ENCODE assay signal across 31 cellular contexts in genomic region chr13:111353508-111353907, GRCh38. TPM values are rescaled to one million over a fixed set of nuclear protein-coding genes. Genes with fewer than 3 reads are reported as not detected.
"Had no signal": no experiment of that assay in that cellular context is flagged by ENCODE, and none has a peak within 500 bp of the region (broad histone marks: within the 10 kb centered on the region; RNA-seq: fewer than 3 reads in every experiment).

No MANE protein-coding gene starts in this region.

- H3K36me3 Mint-ChIP-seq: stimulated activated effector memory CD8-positive, alpha-beta T cell treated with anti-CD3 and anti-CD28 coated beads, Interleukin-12 subunit alpha, Interleukin-12 subunit beta, amount 100 ng/mL, for 72 hours; type B pancreatic cell had no signal

- H3K27ac Mint-ChIP-seq: stimulated activated effector memory CD8-positive, alpha-beta T cell treated with anti-CD3 and anti-CD28 coated beads, Interleukin-12 subunit alpha, Interleukin-12 subunit beta, amount 100 ng/mL, for 72 hours; stimulated activated memory B cell treated with anti-CD40 and anti-IgM and Interleukin-4, amounts not matched to agents 10 μg/mL and 1 μg/mL and 100 μg/mL, for 72 hours; stimulated activated naive B cell treated with anti-CD40 and anti-IgM and Interleukin-4, amounts not matched to agents 10 μg/mL and 1 μg/mL and 100 μg/mL, for 72 hours; stimulated activated naive CD8-positive, alpha-beta T cell treated with anti-CD3 and anti-CD28 coated beads, Interleukin-15, amount 100 ng/mL, for 72 hours; stimulated activated naive CD8-positive, alpha-beta T cell treated with anti-CD3 and anti-CD28 coated beads, Interleukin-15, Interleukin-2, amounts not matched to agents 100 ng/mL and 50 ng/mL, for 24 hours; type B pancreatic cell had no signal

- H3K27me3 Mint-ChIP-seq: stimulated activated memory B cell treated with anti-CD40 and anti-IgM and Interleukin-4, amounts not matched to agents 10 μg/mL and 1 μg/mL and 100 μg/mL, for 72 hours; stimulated activated naive B cell treated with anti-CD40 and anti-IgM and Interleukin-4, amounts not matched to agents 10 μg/mL and 1 μg/mL and 100 μg/mL, for 72 hours; stimulated activated naive CD8-positive, alpha-beta T cell treated with anti-CD3 and anti-CD28 coated beads, Interleukin-15, amount 100 ng/mL, for 72 hours; stimulated activated naive CD8-positive, alpha-beta T cell treated with anti-CD3 and anti-CD28 coated beads, Interleukin-15, Interleukin-2, amounts not matched to agents 100 ng/mL and 50 ng/mL, for 24 hours had no signal

- H3K9me3 ChIP-seq: stomach, suprapubic skin, testis, thoracic aorta, thyroid gland, tibial artery, transverse colon, upper lobe of left lung, upper lobe of right lung, uterus had no signal

- H3K27ac ChIP-seq: stomach, suprapubic skin, testis, thoracic aorta, thyroid gland, tibial artery, tibial nerve, transverse colon, upper lobe of left lung, upper lobe of right lung, uterus had no signal

- H3K4me3 ChIP-seq: stomach, suprapubic skin, testis, thoracic aorta, thyroid gland, tibial artery, tibial nerve, transverse colon, upper lobe of left lung, upper lobe of right lung, uterus had no signal

- H3K4me1 Mint-ChIP-seq: stimulated activated effector memory CD8-positive, alpha-beta T cell treated with anti-CD3 and anti-CD28 coated beads, Interleukin-12 subunit alpha, Interleukin-12 subunit beta, amount 100 ng/mL, for 72 hours; stimulated activated memory B cell treated with anti-CD40 and anti-IgM and Interleukin-4, amounts not matched to agents 10 μg/mL and 1 μg/mL and 100 μg/mL, for 72 hours; stimulated activated naive B cell treated with anti-CD40 and anti-IgM and Interleukin-4, amounts not matched to agents 10 μg/mL and 1 μg/mL and 100 μg/mL, for 72 hours had no signal

- H3K4me3 Mint-ChIP-seq: stimulated activated effector memory CD8-positive, alpha-beta T cell treated with anti-CD3 and anti-CD28 coated beads, Interleukin-12 subunit alpha, Interleukin-12 subunit beta, amount 100 ng/mL, for 72 hours; stimulated activated memory B cell treated with anti-CD40 and anti-IgM and Interleukin-4, amounts not matched to agents 10 μg/mL and 1 μg/mL and 100 μg/mL, for 72 hours; stimulated activated naive B cell treated with anti-CD40 and anti-IgM and Interleukin-4, amounts not matched to agents 10 μg/mL and 1 μg/mL and 100 μg/mL, for 72 hours; stimulated activated naive CD8-positive, alpha-beta T cell treated with anti-CD3 and anti-CD28 coated beads, Interleukin-15, amount 100 ng/mL, for 72 hours; stimulated activated naive CD8-positive, alpha-beta T cell treated with anti-CD3 and anti-CD28 coated beads, Interleukin-15, Interleukin-2, amounts not matched to agents 100 ng/mL and 50 ng/mL, for 24 hours; type B pancreatic cell had no signal

- DNase-seq: stimulated activated CD4-positive, alpha-beta T cell treated with anti-CD3 and anti-CD28 coated beads, Interleukin-2, amount 100 ng/mL, for 48 hours; stimulated activated CD4-positive, alpha-beta T cell treated with anti-CD3 and anti-CD28 coated beads, Interleukin-4, amount 100 ng/mL, for 1 hour; stimulated activated CD4-positive, alpha-beta T cell treated with anti-CD3 and anti-CD28 coated beads, Interleukin-4, amount 100 ng/mL, for 24 hours; stimulated activated CD4-positive, alpha-beta T cell treated with anti-CD3 and anti-CD28 coated beads, Interleukin-4, amount 100 ng/mL, for 4 hours; stimulated activated CD8-positive, alpha-beta memory T cell treated with anti-CD3 and anti-CD28 coated beads, Interleukin-4, amount 100 ng/mL, for 48 hours; stimulated activated naive B cell treated with anti-CD40 and anti-IgM and Interleukin-4, amounts not matched to agents 10 μg/mL and 1 μg/mL and 100 μg/mL, for 72 hours; stimulated activated naive CD4-positive, alpha-beta T cell; stimulated activated naive CD4-positive, alpha-beta T cell treated with Interleukin-2 at 50 U/mL for 16 hours; stimulated activated naive CD8-positive, alpha-beta T cell treated with anti-CD3 and anti-CD28 coated beads, Interleukin-15, amount 100 ng/mL, for 72 hours; stimulated activated naive CD8-positive, alpha-beta T cell treated with anti-CD3 and anti-CD28 coated beads, Interleukin-15, Interleukin-2, amounts not matched to agents 100 U/mL and 50 U/mL, for 24 hours; stomach; substantia nigra; testis; thyroid gland; tibial artery; transverse colon; trophoblast cell; upper lobe of left lung; upper lobe of right lung; uterus had no signal

- H3K4me1 ChIP-seq: stomach, suprapubic skin, testis, thyroid gland, tibial artery, tibial nerve, transverse colon, upper lobe of left lung, upper lobe of right lung, uterus had no signal

- H3K27me3 ChIP-seq: stomach, suprapubic skin, testis, thyroid gland, tibial artery, tibial nerve, transverse colon, upper lobe of left lung, upper lobe of right lung, uterus had no signal

- H3K9me3 Mint-ChIP-seq: stimulated activated naive CD8-positive, alpha-beta T cell treated with anti-CD3 and anti-CD28 coated beads, Interleukin-15, amount 100 ng/mL, for 72 hours; stimulated activated naive CD8-positive, alpha-beta T cell treated with anti-CD3 and anti-CD28 coated beads, Interleukin-15, Interleukin-2, amounts not matched to agents 100 ng/mL and 50 ng/mL, for 24 hours; type B pancreatic cell had no signal

- H3K36me3 ChIP-seq: stomach, suprapubic skin, thoracic aorta, thyroid gland, tibial artery, tibial nerve, transverse colon, upper lobe of left lung, upper lobe of right lung, uterus had no signal

- ATAC-seq: stimulated activated effector memory CD8-positive, alpha-beta T cell treated with anti-CD3 and anti-CD28 coated beads, Interleukin-12 subunit alpha, Interleukin-12 subunit beta, amount 100 ng/mL, for 72 hours; stimulated activated memory B cell treated with anti-CD40 and anti-IgM and Interleukin-4, amounts not matched to agents 10 μg/mL and 1 μg/mL and 100 μg/mL, for 72 hours; stimulated activated naive B cell treated with anti-CD40 and anti-IgM and Interleukin-4, amounts not matched to agents 10 μg/mL and 1 μg/mL and 100 μg/mL, for 72 hours; stimulated activated naive CD8-positive, alpha-beta T cell treated with anti-CD3 and anti-CD28 coated beads, Interleukin-15, amount 100 ng/mL, for 72 hours; stimulated activated naive CD8-positive, alpha-beta T cell treated with anti-CD3 and anti-CD28 coated beads, Interleukin-15, Interleukin-2, amounts not matched to agents 100 U/mL and 50 U/mL, for 24 hours; upper lobe of right lung had no signal

RNA-seq across cellular contexts. Expression of gene TEX29, which starts 33.1 kb away (rescaled TPM):
- total RNA-seq: stomach, subcutaneous adipose tissue, suprapubic skin, temporal lobe, thoracic aorta, thyroid gland, transverse colon, ureter, urinary bladder had no signal
